ENCODE assay signal across 34 cellular contexts in the genomic region with DNA sequence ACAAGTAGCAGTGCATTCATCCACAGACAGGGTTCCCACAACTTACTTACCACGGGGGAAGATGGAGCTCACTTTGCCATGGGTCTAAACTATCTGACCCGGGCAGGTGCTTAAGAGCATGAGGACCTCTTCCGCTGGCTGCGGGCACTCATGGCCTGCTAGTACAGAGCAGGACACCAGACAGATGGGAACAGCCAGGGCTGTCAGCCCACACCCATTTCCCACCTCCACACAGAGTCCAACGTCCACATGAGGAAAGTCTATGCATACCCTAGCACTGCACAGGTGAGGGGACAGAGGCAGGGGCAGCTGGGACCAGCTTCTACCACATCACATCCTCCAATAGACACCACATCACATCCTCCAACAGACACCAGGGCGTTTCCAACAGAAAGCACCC.
"Had no signal": no experiment of that assay in that cellular context is flagged by ENCODE, and none has a peak within 500 bp of the region (broad histone marks: within the 10 kb centered on the region; RNA-seq: fewer than 3 reads in every experiment).

No MANE protein-coding gene starts in this region.

- H3K27me3 ChIP-seq: adrenal gland, ascending aorta, breast epithelium, cardiac muscle cell, colonic mucosa, esophagus squamous epithelium, gastroesophageal sphincter had no signal

- H3K4me1 ChIP-seq: adrenal gland, ascending aorta, breast epithelium, colonic mucosa, esophagus squamous epithelium, gastroesophageal sphincter had no signal

- H3K27me3 Mint-ChIP-seq: activated B cell treated with CpG ODN at 0.5 μM for 24 hours; activated CD8-positive, alpha-beta T cell treated with anti-CD3 and anti-CD28 coated beads for 36 hours; activated naive CD8-positive, alpha-beta T cell; activated naive CD8-positive, alpha-beta T cell treated with anti-CD3 and anti-CD28 coated beads, Interleukin-2, amount 50 U/mL, for 24 hours; activated T-helper 17 cell treated with anti-CD3 and anti-CD28 coated beads, Interleukin-2, amount 50 U/mL, for 72 hours; T-cell had no signal

- H3K27ac ChIP-seq: ascending aorta, breast epithelium, cardiac muscle cell, colonic mucosa, epithelial cell of prostate, esophagus squamous epithelium, gastroesophageal sphincter, WERI-Rb-1 had no signal

- ATAC-seq: activated CD4-positive, CD25-positive, alpha-beta regulatory T cell treated with anti-CD3 and anti-CD28 coated beads, Interleukin-2, amount 50 U/mL, for 24 hours; activated CD8-positive, alpha-beta T cell treated with anti-CD3 and anti-CD28 coated beads for 36 hours; activated naive CD8-positive, alpha-beta T cell treated with anti-CD3 and anti-CD28 coated beads, Interleukin-2, amount 50 U/mL, for 24 hours; activated T-cell treated with anti-CD3 and anti-CD28 coated beads, Interleukin-2, amount 50 U/mL, for 4 hours; activated T-helper 17 cell treated with anti-CD3 and anti-CD28 coated beads, Interleukin-2, amount 50 U/mL, for 72 hours; gastroesophageal sphincter; T-cell had no signal

- H3K9me3 ChIP-seq: adrenal gland, ascending aorta, breast epithelium, colonic mucosa, esophagus squamous epithelium, gastroesophageal sphincter had no signal

- H3K4me3 ChIP-seq: adrenal gland, ascending aorta, breast epithelium, cardiac muscle cell, colonic mucosa, esophagus squamous epithelium, gastroesophageal sphincter had no signal

- H3K27ac Mint-ChIP-seq: activated B cell treated with CpG ODN at 0.5 μM for 24 hours; activated CD8-positive, alpha-beta T cell treated with anti-CD3 and anti-CD28 coated beads for 36 hours; activated naive CD8-positive, alpha-beta T cell; activated naive CD8-positive, alpha-beta T cell treated with anti-CD3 and anti-CD28 coated beads, Interleukin-2, amount 50 U/mL, for 24 hours; activated T-helper 17 cell treated with anti-CD3 and anti-CD28 coated beads, Interleukin-2, amount 50 U/mL, for 72 hours; brain; T-cell; T-helper 1 cell treated with Interleukin-12 subunit alpha and Interleukin-12 subunit beta and Interleukin-4 antibody, amounts not matched to agents 30 μg/mL and 1 μg/mL, for 36 hours had no signal

- H3K4me3 Mint-ChIP-seq: activated B cell treated with CpG ODN at 0.5 μM for 24 hours; activated CD8-positive, alpha-beta T cell treated with anti-CD3 and anti-CD28 coated beads for 36 hours; activated naive CD8-positive, alpha-beta T cell; activated naive CD8-positive, alpha-beta T cell treated with anti-CD3 and anti-CD28 coated beads, Interleukin-2, amount 50 U/mL, for 24 hours; activated T-cell treated with anti-CD3 and anti-CD28 coated beads, Interleukin-2, amount 50 U/mL, for 4 hours; activated T-helper 17 cell treated with anti-CD3 and anti-CD28 coated beads, Interleukin-2, amount 50 U/mL, for 72 hours; brain; T-cell; T-helper 1 cell treated with Interleukin-12 subunit alpha and Interleukin-12 subunit beta and Interleukin-4 antibody, amounts not matched to agents 30 μg/mL and 1 μg/mL, for 36 hours had no signal

- H3K36me3 ChIP-seq: breast epithelium, cardiac muscle cell had no signal

- DNase-seq: activated B cell treated with CpG ODN at 0.5 μM for 24 hours; activated CD4-positive, alpha-beta T cell treated with anti-CD3 and anti-CD28 coated beads for 48 hours; activated CD4-positive, alpha-beta T cell treated with anti-CD3 and anti-CD28 coated beads, Interleukin-2, amount 50 U/mL, for 1 hour; activated CD4-positive, alpha-beta T cell treated with anti-CD3 and anti-CD28 coated beads, Interleukin-2, amount 50 U/mL, for 48 hours; activated CD8-positive, alpha-beta memory T cell treated with anti-CD3 and anti-CD28 coated beads for 24 hours; activated CD8-positive, alpha-beta T cell treated with anti-CD3 and anti-CD28 coated beads for 36 hours; activated effector memory CD4-positive, alpha-beta T cell treated with Interleukin-2 at 50 U/mL for 16 hours; activated gamma-delta T cell treated with Interleukin-2 at 50 U/mL for 16 hours; activated naive CD4-positive, alpha-beta T cell treated with anti-CD3 and anti-CD28 coated beads, Interleukin-2, amount 50 U/mL, for 16 hours; activated naive CD4-positive, alpha-beta T cell treated with Interleukin-2 at 50 U/mL for 16 hours; activated naive CD8-positive, alpha-beta T cell treated with anti-CD3 and anti-CD28 coated beads, Interleukin-2, amount 50 U/mL, for 24 hours; activated T-cell treated with anti-CD3 and anti-CD28 coated beads, Interleukin-2, amount 50 U/mL, for 4 hours; amygdala; central memory CD4-positive, alpha-beta T cell; cerebellar nuclear complex; colonic mucosa; effector CD8-positive, alpha-beta T cell; esophagus squamous epithelium; foreskin melanocyte; SW 1271; T-cell; T1000; WERI-Rb-1 had no signal

- H3K4me1 Mint-ChIP-seq: activated B cell treated with CpG ODN at 0.5 μM for 24 hours; activated naive CD8-positive, alpha-beta T cell treated with anti-CD3 and anti-CD28 coated beads, Interleukin-2, amount 50 U/mL, for 24 hours; activated T-helper 17 cell treated with anti-CD3 and anti-CD28 coated beads, Interleukin-2, amount 50 U/mL, for 72 hours; T-cell had no signal

- H3K9me3 Mint-ChIP-seq: activated B cell treated with CpG ODN at 0.5 μM for 24 hours; activated CD8-positive, alpha-beta T cell treated with anti-CD3 and anti-CD28 coated beads for 36 hours; activated naive CD8-positive, alpha-beta T cell treated with anti-CD3 and anti-CD28 coated beads, Interleukin-2, amount 50 U/mL, for 24 hours; activated T-cell treated with anti-CD3 and anti-CD28 coated beads, Interleukin-2, amount 50 U/mL, for 4 hours; activated T-helper 17 cell treated with anti-CD3 and anti-CD28 coated beads, Interleukin-2, amount 50 U/mL, for 72 hours; brain; T-cell; T-helper 1 cell treated with Interleukin-12 subunit alpha and Interleukin-12 subunit beta and Interleukin-4 antibody, amounts not matched to agents 30 μg/mL and 1 μg/mL, for 36 hours had no signal
